ENCODE assay signal across 21 cellular contexts in the genomic region with DNA sequence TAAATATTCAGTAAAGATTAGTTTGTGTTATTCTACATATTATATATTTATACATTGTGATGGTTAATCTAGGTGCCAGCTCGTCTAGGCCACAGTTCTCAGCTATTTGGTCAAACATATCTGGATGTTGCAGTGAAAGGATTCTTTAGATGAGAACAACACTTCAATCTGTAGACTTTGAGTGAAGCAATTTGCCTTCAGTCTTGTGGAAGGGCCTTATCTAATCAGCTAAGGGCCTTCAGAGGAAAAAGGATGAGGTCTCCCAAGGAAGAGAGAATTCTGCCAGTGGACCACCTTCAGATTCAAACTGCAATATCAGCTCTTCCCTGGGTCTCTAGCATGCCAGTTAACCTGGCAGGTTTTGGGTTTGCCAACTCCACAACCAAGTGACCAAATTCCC.
"Had no signal": no experiment of that assay in that cellular context is flagged by ENCODE, and none has a peak within 500 bp of the region (broad histone marks: within the 10 kb centered on the region; RNA-seq: fewer than 3 reads in every experiment).

No MANE protein-coding gene starts in this region.

- H3K4me3 ChIP-seq: body of pancreas, dorsolateral prefrontal cortex, heart left ventricle, right atrium auricular region, testis, upper lobe of right lung had no signal

- H3K4me3 Mint-ChIP-seq: activated B cell treated with CpG ODN at 0.5 μM for 24 hours; activated CD4-positive, alpha-beta memory T cell treated with anti-CD3 and anti-CD28 coated beads for 36 hours; activated naive CD8-positive, alpha-beta T cell treated with anti-CD3 and anti-CD28 coated beads for 36 hours; activated T-helper 1 cell treated with anti-CD3 and anti-CD28 coated beads, Interleukin-12 subunit alpha, Interleukin-12 subunit beta, Interleukin-2, Interleukin-4 antibody, amounts not matched to agents 30 ng/mL and 10 ng/mL and 1 ng/mL, durations not matched to agents 14 hours and 24 hours and 36 hours; endodermal cell; nephron; stimulated activated naive CD8-positive, alpha-beta T cell treated with anti-CD3 and anti-CD28 coated beads, Interleukin-15, Interleukin-2, amounts not matched to agents 100 ng/mL and 50 ng/mL, for 24 hours had no signal

- H3K27me3 Mint-ChIP-seq: activated CD4-positive, alpha-beta memory T cell treated with anti-CD3 and anti-CD28 coated beads for 36 hours; activated naive CD8-positive, alpha-beta T cell treated with anti-CD3 and anti-CD28 coated beads for 36 hours; stimulated activated naive CD8-positive, alpha-beta T cell treated with anti-CD3 and anti-CD28 coated beads, Interleukin-15, Interleukin-2, amounts not matched to agents 100 ng/mL and 50 ng/mL, for 24 hours had no signal

- H3K27me3 ChIP-seq: body of pancreas, dorsolateral prefrontal cortex, heart left ventricle, right atrium auricular region, testis, upper lobe of right lung had no signal

- H3K27ac Mint-ChIP-seq: activated B cell treated with CpG ODN at 0.5 μM for 24 hours; activated CD4-positive, alpha-beta memory T cell treated with anti-CD3 and anti-CD28 coated beads for 36 hours; activated naive CD8-positive, alpha-beta T cell treated with anti-CD3 and anti-CD28 coated beads for 36 hours; activated T-helper 1 cell treated with anti-CD3 and anti-CD28 coated beads, Interleukin-12 subunit alpha, Interleukin-12 subunit beta, Interleukin-2, Interleukin-4 antibody, amounts not matched to agents 30 ng/mL and 10 ng/mL and 1 ng/mL, durations not matched to agents 14 hours and 24 hours and 36 hours; nephron; progenitor cell of endocrine pancreas; stimulated activated naive CD8-positive, alpha-beta T cell treated with anti-CD3 and anti-CD28 coated beads, Interleukin-15, Interleukin-2, amounts not matched to agents 100 ng/mL and 50 ng/mL, for 24 hours had no signal

- H3K4me1 ChIP-seq: body of pancreas, testis had no signal

- H3K9me3 Mint-ChIP-seq: activated B cell treated with CpG ODN at 0.5 μM for 24 hours; activated CD4-positive, alpha-beta memory T cell treated with anti-CD3 and anti-CD28 coated beads for 36 hours; activated naive CD8-positive, alpha-beta T cell treated with anti-CD3 and anti-CD28 coated beads for 36 hours; activated T-helper 1 cell treated with anti-CD3 and anti-CD28 coated beads, Interleukin-12 subunit alpha, Interleukin-12 subunit beta, Interleukin-2, Interleukin-4 antibody, amounts not matched to agents 30 ng/mL and 10 ng/mL and 1 ng/mL, durations not matched to agents 14 hours and 24 hours and 36 hours; endodermal cell; stimulated activated naive CD8-positive, alpha-beta T cell treated with anti-CD3 and anti-CD28 coated beads, Interleukin-15, Interleukin-2, amounts not matched to agents 100 ng/mL and 50 ng/mL, for 24 hours had no signal

- H3K9me3 ChIP-seq: body of pancreas, heart left ventricle, right atrium auricular region, testis, upper lobe of right lung had no signal

- H3K27ac ChIP-seq: body of pancreas, testis had no signal

- DNase-seq: activated B cell treated with CpG ODN at 0.5 μM for 24 hours; activated CD4-positive, alpha-beta memory T cell treated with anti-CD3 and anti-CD28 coated beads for 36 hours; activated CD4-positive, alpha-beta T cell treated with anti-CD3 and anti-CD28 coated beads for 4 hours; activated gamma-delta T cell treated with Interleukin-2 at 50 U/mL for 16 hours; activated naive CD8-positive, alpha-beta T cell treated with anti-CD3 and anti-CD28 coated beads for 36 hours; activated T-cell treated with anti-CD3 and anti-CD28 coated beads for 4 hours; body of pancreas; dorsolateral prefrontal cortex; heart left ventricle; kidney glomerular epithelial cell; small intestine; stimulated activated CD4-positive, alpha-beta T cell treated with anti-CD3 and anti-CD28 coated beads, Interleukin-15, amount 100 ng/mL, for 24 hours; stimulated activated CD4-positive, alpha-beta T cell treated with anti-CD3 and anti-CD28 coated beads, Interleukin-2, amount 100 ng/mL, for 48 hours; testis; upper lobe of right lung had no signal

- H3K36me3 ChIP-seq: heart left ventricle, right atrium auricular region, upper lobe of right lung had no signal

- ATAC-seq: body of pancreas had no signal

- H3K36me3 Mint-ChIP-seq: activated CD4-positive, alpha-beta memory T cell treated with anti-CD3 and anti-CD28 coated beads for 36 hours; activated naive CD8-positive, alpha-beta T cell treated with anti-CD3 and anti-CD28 coated beads for 36 hours had no signal

- H3K4me1 Mint-ChIP-seq: activated B cell treated with CpG ODN at 0.5 μM for 24 hours; activated naive CD8-positive, alpha-beta T cell treated with anti-CD3 and anti-CD28 coated beads for 36 hours; nephron had no signal
